1 cellular context compared by ENCODE assay signal in the genomic region with DNA sequence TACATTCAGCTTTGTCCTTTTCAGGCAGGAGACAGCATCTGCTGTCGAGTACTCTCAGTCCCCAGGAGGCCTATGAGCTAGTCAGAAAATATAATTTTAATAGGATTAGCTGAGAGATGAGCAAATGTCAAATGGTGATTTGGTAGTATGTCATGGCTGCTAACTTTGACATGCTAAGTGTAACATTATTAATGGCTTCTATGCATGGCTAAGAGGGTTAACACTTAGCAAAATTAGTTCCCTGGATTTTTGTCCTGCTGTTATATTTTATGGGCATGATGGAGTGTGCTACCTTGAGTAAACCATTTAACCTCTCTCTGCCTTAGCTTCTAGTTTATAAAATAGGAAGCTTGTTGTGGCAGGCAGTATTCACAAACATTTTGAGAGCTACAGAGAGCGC.
TF ChIP-seq lines count a peak whose summit lies in the region.

No MANE protein-coding gene starts in this region.

TF ChIP-seq in K562, 482 proteins besides CTCF, POLR2A, EP300 and RAD21 (continued from another document):
- TF ChIP-seq VEZF1 (CRISPR knock-in tag; IDR thresholded peaks at IDR 0.05) (0 out of 2 replicates have a peak, but pooled peaks have one; percentile 12), CBFA2T2 (conservative IDR thresholded peaks at IDR 0.05) (no peak)
